Comparison of ENCODE assay signal across 8 cellular contexts in the genomic region with DNA sequence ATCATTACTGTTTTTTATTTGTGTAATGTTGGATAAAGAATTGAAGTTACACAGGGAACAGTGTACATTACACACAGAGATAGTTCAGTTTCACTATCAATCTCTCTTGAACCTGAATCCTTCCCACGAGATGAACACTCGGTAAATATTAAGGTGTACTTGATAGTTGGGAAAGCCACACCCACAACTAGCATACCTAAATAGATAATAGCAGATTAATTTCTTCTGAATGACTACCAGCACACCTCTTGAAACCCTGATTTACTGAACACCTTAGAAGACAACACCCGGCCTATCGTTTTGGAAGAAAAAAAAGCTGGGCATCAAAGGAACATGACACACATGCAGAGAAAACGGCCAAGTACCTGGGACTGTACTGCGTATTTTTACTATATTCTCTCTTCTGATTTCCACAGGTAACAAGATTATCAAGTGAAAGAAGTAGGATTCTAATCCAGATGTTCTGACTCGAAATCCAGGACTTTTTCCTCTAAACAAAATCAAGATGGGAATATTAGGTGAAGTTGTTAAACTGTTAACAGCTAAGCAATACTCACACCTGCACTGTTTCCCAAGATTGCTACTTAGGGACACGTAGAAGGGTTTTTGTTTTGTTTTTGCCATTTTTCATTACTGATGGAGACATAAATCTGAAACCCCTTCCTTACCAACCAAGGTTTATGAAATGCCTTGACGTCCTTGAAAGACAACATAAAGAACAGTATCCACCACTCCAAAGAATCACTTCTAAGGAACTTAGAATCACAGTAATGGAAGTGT. TPM values are rescaled to one million over a fixed set of nuclear protein-coding genes. Genes with fewer than 3 reads are reported as not detected.
DNase-seq lines count a peak whose midpoint lies in the region; ATAC-seq and TF ChIP-seq lines count a peak whose summit lies in the region.

No MANE protein-coding gene starts in this region.

- H3K9me2 ChIP-seq in GM23248 (ENCODE audit: insufficient read depth): no peaks in the 10 kb centered on the region

- H3K4me2 ChIP-seq in GM23248 (ENCODE audit: unreplicated experiment): peak overlapping the region; percentile 90

- no peak for ATAC-seq in psoas muscle

- TF ChIP-seq CTCF in fibroblast of pulmonary artery (IDR thresholded peaks at IDR 0.05; ENCODE audit: low read length, missing control alignments) (no peak), psoas muscle (IDR thresholded peaks at IDR 0.05) (no peak)

- H3K9me3 ChIP-seq in GM23248 (ENCODE audit: low read depth): no peaks in the 10 kb centered on the region
- H3K9me3 ChIP-seq in SK-N-MC (ENCODE audit: low read depth, low read length): no peaks in the 10 kb centered on the region
- peaks cover 24% of the 10 kb centered on the region for H3K9me3 ChIP-seq in psoas muscle

- H3K4me3 ChIP-seq in GM23248 (peak overlapping the region; percentile 97), SK-N-MC (peak overlapping the region; percentile 87), fibroblast of pulmonary artery (replicated peaks; ENCODE audit: low read depth, low read length) (peak overlapping the region; percentile 99), psoas muscle (peak overlapping the region; percentile 88)

- intact Hi-C loops in psoas muscle (cut with DNase I): loop anchor here in 1 of 2 donors (10.0 kb wide), 1 partner anchor 92 kb away; no protein-coding TSS in a partner anchor

- peaks cover 15% of the 10 kb centered on the region for H3K4me1 ChIP-seq in GM23248 (ENCODE audit: insufficient read depth)
- peaks cover 7% of the 10 kb centered on the region for H3K4me1 ChIP-seq in psoas muscle

- peak overlapping the region; percentile 97 for H3K9ac ChIP-seq in GM23248
- H3K9ac ChIP-seq in SK-N-MC (ENCODE audit: insufficient read length): peak overlapping the region; percentile 73

- in situ Hi-C loops in GM23248 (cut with MboI): no loop called here

- 9 to 11% methylated on average over 9 of the region's 9 CpGs for WGBS in GM23248 (ENCODE audit: low coverage in 1 of 2, low lambda C conversion rate in 2 of 2, missing lambda C conversion rate in 2 of 2), 2 experiments
- WGBS in psoas muscle, 3 donors: 17 to 27% (median 21%) methylated on average over 9 of the region's 9 CpGs

- H3F3A ChIP-seq in GM23248 (ENCODE audit: insufficient read depth): peaks cover 12% of the 10 kb centered on the region; the same call in 1 of the 2 replicates

- no peaks in the 10 kb centered on the region for H3K36me3 ChIP-seq in GM23248 (ENCODE audit: low read depth)
- H3K36me3 ChIP-seq in SK-N-MC (ENCODE audit: insufficient read depth, low read length): no peaks in the 10 kb centered on the region
- H3K36me3 ChIP-seq in psoas muscle (ENCODE audit: insufficient read depth in 1 of 2, low read depth in 1 of 2): peaks cover 0 to 18% of the 10 kb centered on the region in 2 donors

- peaks cover 61% of the 10 kb centered on the region for H3K79me2 ChIP-seq in GM23248 (ENCODE audit: insufficient read depth)

- H4K20me1 ChIP-seq in GM23248 (ENCODE audit: insufficient read depth): no peaks in the 10 kb centered on the region

- DNase-seq in GM23248 (peak; percentile 29), SK-N-MC (ENCODE audit: low read depth, low spot score) (no peak), fibroblast of pulmonary artery (ENCODE audit: low read depth) (no peak), psoas muscle (no peak), SKM-1 treated with dmso at 0.1 percent for 144 hours (lab: John Stamatoyannopoulos, UW; ENCODE audit: unreplicated experiment) (no peak), mesenteric fat pad (ENCODE audit: low spot score) (no peak), NOMO-1 treated with DMSO at 0.1 percent for 48 hours (lab: John Stamatoyannopoulos, UW; ENCODE audit: unreplicated experiment) (no peak)
- no peak for DNase-seq in stimulated activated CD4-positive, alpha-beta T cell treated with anti-CD3 and anti-CD28 coated beads, Interleukin-2, amount 100 ng/mL, for 24 hours

- H2AFZ ChIP-seq in GM23248: peak overlapping the region; percentile 98

- no peaks in the 10 kb centered on the region for H3K27me3 ChIP-seq in GM23248 (replicated peaks; ENCODE audit: insufficient read depth)
- no peaks in the 10 kb centered on the region for H3K27me3 ChIP-seq in psoas muscle (ENCODE audit: insufficient read depth in 3 of 3, low read length in 2 of 3)

- peak overlapping the region; percentile 65 for H3K27ac ChIP-seq in GM23248
- H3K27ac ChIP-seq in SK-N-MC: no peak overlapping the region
- H3K27ac ChIP-seq in psoas muscle: peak overlapping the region; percentile 93

RNA-seq across cellular contexts. Expression of gene CCDC186, which starts 1.0 kb away (rescaled TPM):
- 9.8 and 12.3 TPM in 2 replicates for total RNA-seq in GM23248 (2014; rRNA removed; shearing (Covaris generic))
- polyA plus RNA-seq in GM23248 (2016; fragmentation: Nextera tagmentation; extraction: Ambion mirVana) (7.4 and 8.6 TPM in 2 replicates), psoas muscle (1 to 10 TPM; 1.9 to 8.9 (median 3.8) TPM)
- total RNA-seq in psoas muscle (10 to 100 TPM; 10.5 to 16.5 (median 11.4) TPM), mesenteric fat pad (19.4 TPM)

RNA-seq across cellular contexts. Expression of gene TDRD1, which starts 6.2 kb away (rescaled TPM):
- total RNA-seq in GM23248 (2014; rRNA removed; shearing (Covaris generic)): not detected in 2 replicates
- polyA plus RNA-seq in GM23248 (2016; fragmentation: Nextera tagmentation; extraction: Ambion mirVana) (not detected in 2 replicates), psoas muscle (under 1 TPM in 1 of 3 donors, not detected in 2; 0.03 TPM)
- total RNA-seq in psoas muscle (under 1 TPM in 2 of 4 donors, not detected in 2; 0.20 to 0.26 TPM), mesenteric fat pad (0.16 TPM)
